10 cellular contexts compared by ENCODE assay signal in genomic region chr6:22026160-22026678, GRCh38.
A peak's percentile ranks its signal among the peaks of the same experiment; 100 is the strongest.
DNase-seq lines count a peak whose midpoint lies in the region; ATAC-seq and TF ChIP-seq lines count a peak whose summit lies in the region.
"Had no signal": no experiment of that assay in that cellular context is flagged by ENCODE, and none has a peak within 500 bp of the region (broad histone marks: within the 10 kb centered on the region; RNA-seq: fewer than 3 reads in every experiment).

No MANE protein-coding gene starts in this region.

- 85 to 92% methylated on average over 5 of the region's 5 CpGs for WGBS in thyroid gland, 2 donors

- in situ Hi-C loops in Panc1 (cut with HindIII; ENCODE audit: low pct_unique_long_range_greater_than_20kb, low sequenced_read_pairs): no loop called here

- H3K4me1 ChIP-seq in Panc1 (ENCODE audit: control insufficient read depth, insufficient read depth, low read length) (no peaks in the 10 kb centered on the region), thyroid gland (peaks cover 4 to 8% of the 10 kb centered on the region in 2 donors)

- H3K27ac Mint-ChIP-seq in mesothelial cell of epicardium: peak overlapping the region; percentile 93

- no peaks in the 10 kb centered on the region for H3K9me3 ChIP-seq in Panc1 (ENCODE audit: control insufficient read depth, insufficient read depth, low read depth, low read length)
- H3K9me3 ChIP-seq in thyroid gland: no peaks in the 10 kb centered on the region

- no peak overlapping the region for H3K4me3 Mint-ChIP-seq in mesothelial cell of epicardium

- POLR2A ChIA-PET in Panc1 (lab: Charles Lee): no interaction called here

- H3K27ac ChIP-seq in Panc1 (ENCODE audit: low read length) (0 out of 2 replicates have a peak overlapping the region, but pooled peaks have one; percentile 7), thyroid gland (no peak overlapping the region)

- BruUV-seq in Panc1 (replicated peaks; lab: Mats Ljungman, UMichigan): no TSS peak

- no peak for DNase-seq in Panc1 (ENCODE audit: low read depth, low spot score)
- DNase-seq in mesothelial cell of epicardium (ENCODE audit: low spot score in 2 of 2, unreplicated experiment in 2 of 2): no peak
- no peak for DNase-seq in erythroblast (lab: John Stamatoyannopoulos, UW)
- DNase-seq in thyroid gland: no peak
- DNase-seq in activated CD4-positive, alpha-beta T cell treated with anti-CD3 and anti-CD28 coated beads, Interleukin-2, amount 50 U/mL, for 4 hours: no peak
- DNase-seq: activated CD8-positive, alpha-beta memory T cell treated with anti-CD3 and anti-CD28 coated beads, Interleukin-2, amount 50 U/mL, for 48 hours; MM.1S had no signal

- no peaks in the 10 kb centered on the region for H3K27me3 Mint-ChIP-seq in mesothelial cell of epicardium (ENCODE audit: low read depth)

- H3K36me3 Mint-ChIP-seq in mesothelial cell of epicardium: peaks cover 10% of the 10 kb centered on the region

- peaks cover 10% of the 10 kb centered on the region for H3K9me3 Mint-ChIP-seq in mesothelial cell of epicardium

- H3K27me3 ChIP-seq in Panc1 (ENCODE audit: control insufficient read depth, insufficient read depth, low read length) (no peaks in the 10 kb centered on the region), thyroid gland (no peaks in the 10 kb centered on the region)

- intact Hi-C loops in Panc1 (cut with micrococcal nuclease; ENCODE audit: unreplicated experiment) (no loop called here), thyroid gland (cut with DNase I) (no loop called here)

- H3K4me3 ChIP-seq in GM08714 (ENCODE audit: low read length) (peak overlapping the region; percentile 70; the same call in 1 of the 2 replicates), Panc1 (ENCODE audit: low read depth in 2 of 2, low read length in 2 of 2) (no peak overlapping the region), thyroid gland (replicated peaks in 1 of 3) (no peak overlapping the region)

- ATAC-seq in GM21825 (IDR thresholded peaks at IDR 0.05; ENCODE audit: unreplicated experiment) (peak; percentile 7), Panc1 (no peak), GM19467 (IDR thresholded peaks at IDR 0.05; ENCODE audit: unreplicated experiment) (no peak)

- peaks cover 40% of the 10 kb centered on the region for H3K4me1 Mint-ChIP-seq in mesothelial cell of epicardium

- TF ChIP-seq CTCF in Panc1 (IDR thresholded peaks at IDR 0.05) (no peak), mesothelial cell of epicardium (IDR thresholded peaks at IDR 0.05; ENCODE audit: unreplicated experiment) (no peak), thyroid gland (IDR thresholded peaks at IDR 0.05) (no peak)

- H3K36me3 ChIP-seq in Panc1 (ENCODE audit: control insufficient read depth, insufficient read depth, low read length): no peaks in the 10 kb centered on the region
- no peaks in the 10 kb centered on the region for H3K36me3 ChIP-seq in thyroid gland

- CTCF ChIA-PET in Panc1 (lab: Charles Lee): no interaction called here

- TF ChIP-seq POLR2A in erythroblast (IDR thresholded peaks at IDR 0.05; ENCODE audit: low read length) (no peak), thyroid gland (IDR thresholded peaks at IDR 0.05) (no peak)
